16 cellular contexts compared by ENCODE assay signal in genomic region chr9:95078516-95078915, GRCh38.
DNase-seq lines count a peak whose midpoint lies in the region; ATAC-seq and TF ChIP-seq lines count a peak whose summit lies in the region.
"Had no signal": no experiment of that assay in that cellular context is flagged by ENCODE, and none has a peak within 500 bp of the region (broad histone marks: within the 10 kb centered on the region; RNA-seq: fewer than 3 reads in every experiment).

No MANE protein-coding gene starts in this region.

- H3K4me3 ChIP-seq in heart left ventricle (no peak overlapping the region), thyroid gland (replicated peaks in 1 of 3) (no peak overlapping the region)
- H3K4me3 ChIP-seq in CD4-positive, alpha-beta memory T cell (ENCODE audit: low read length in 2 of 2), result no peak overlapping the region
- H3K4me3 ChIP-seq: BLaER1 treated with 17β-estradiol and CSF1 and Interleukin-3, amounts not matched to agents 10 nM and 100 nM; breast epithelium had no signal

- DNase-seq in WTC11 (ENCODE audit: low spot score) (no peak), heart left ventricle (no peak), neural crest cell (ENCODE audit: low read depth, low spot score) (no peak), thyroid gland (no peak), AML-193 (lab: John Stamatoyannopoulos, UW) (no peak), NCI-H345 treated with DMSO at 0.1 percent for 48 hours (lab: John Stamatoyannopoulos, UW; ENCODE audit: unreplicated experiment) (no peak)
- DNase-seq in CD4-positive, alpha-beta memory T cell, result no peak
- no peak for DNase-seq in activated naive CD4-positive, alpha-beta T cell treated with anti-CD3 and anti-CD28 coated beads, Interleukin-2, amount 50 U/mL, for 16 hours
- DNase-seq: activated effector memory CD4-positive, alpha-beta T cell treated with anti-CD3 and anti-CD28 coated beads, Interleukin-2, amount 50 U/mL, for 16 hours; natural killer cell; NCI-H2171 treated with DMSO at 0.1 percent for 48 hours; stimulated activated CD4-positive, alpha-beta T cell treated with anti-CD3 and anti-CD28 coated beads, Interleukin-15, amount 100 ng/mL, for 24 hours; T-helper 1 cell had no signal

- ATAC-seq in WTC11 (no peak), heart left ventricle (peak in 1 of 4 donors; percentile 1)
- ATAC-seq: HCT116, natural killer cell had no signal

- H3K27ac ChIP-seq in heart left ventricle (peak overlapping the region; percentile 16 to 81 (median 68)), thyroid gland (peak overlapping the region in 2 of 3 donors; percentile 39 to 59)
- H3K27ac ChIP-seq in CD4-positive, alpha-beta memory T cell (ENCODE audit: low read depth, low read length), result no peak overlapping the region
- H3K27ac ChIP-seq: BLaER1 treated with 17β-estradiol and CSF1 and Interleukin-3, amounts not matched to agents 10 nM and 100 nM; breast epithelium had no signal

- H3K4me1 ChIP-seq in heart left ventricle, result peaks cover 31 to 100% (median 75%) of the 10 kb centered on the region in 12 donors
- H3K4me1 ChIP-seq in thyroid gland, result peaks cover 43 to 58% of the 10 kb centered on the region in 2 donors
- no peaks in the 10 kb centered on the region for H3K4me1 ChIP-seq in CD4-positive, alpha-beta memory T cell (ENCODE audit: insufficient read depth, low read length)

- H3K9me3 ChIP-seq in heart left ventricle, result no peaks in the 10 kb centered on the region
- no peaks in the 10 kb centered on the region for H3K9me3 ChIP-seq in thyroid gland
- no peaks in the 10 kb centered on the region for H3K9me3 ChIP-seq in CD4-positive, alpha-beta memory T cell (ENCODE audit: control insufficient read depth in 1 of 2, low read length in 2 of 2)
- H3K9me3 ChIP-seq: BLaER1 treated with 17β-estradiol and CSF1 and Interleukin-3, amounts not matched to agents 10 nM and 100 nM; breast epithelium had no signal

- TF ChIP-seq POLR2A in heart left ventricle (IDR thresholded peaks at IDR 0.05) (no peak), thyroid gland (IDR thresholded peaks at IDR 0.05) (no peak)

- no peak overlapping the region for H3K4me3 Mint-ChIP-seq in WTC11
- H3K4me3 Mint-ChIP-seq in neural crest cell, result peak overlapping the region; percentile 36
- H3K4me3 Mint-ChIP-seq in CD4-positive, alpha-beta memory T cell, result no peak overlapping the region
- H3K4me3 Mint-ChIP-seq: natural killer cell had no signal

- H3K27ac Mint-ChIP-seq in WTC11 (0 out of 2 replicates have a peak overlapping the region, but pooled peaks have one; percentile 46), neural crest cell (ENCODE audit: unreplicated experiment) (peak overlapping the region; percentile 4)
- peak overlapping the region in 1 of 7 donors; percentile 54 for H3K27ac Mint-ChIP-seq in CD4-positive, alpha-beta memory T cell
- H3K27ac Mint-ChIP-seq: natural killer cell had no signal

- H3K27me3 ChIP-seq in heart left ventricle (no peaks in the 10 kb centered on the region), thyroid gland (no peaks in the 10 kb centered on the region)
- H3K27me3 ChIP-seq in CD4-positive, alpha-beta memory T cell (ENCODE audit: insufficient read depth, low read length), result no peaks in the 10 kb centered on the region
- H3K27me3 ChIP-seq: BLaER1 treated with 17β-estradiol and CSF1 and Interleukin-3, amounts not matched to agents 10 nM and 100 nM; breast epithelium had no signal

- TF ChIP-seq CTCF in WTC11 (IDR thresholded peaks at IDR 0.05) (no peak), heart left ventricle (IDR thresholded peaks at IDR 0.05) (no peak), neural crest cell (conservative IDR thresholded peaks at IDR 0.05) (no peak), thyroid gland (IDR thresholded peaks at IDR 0.05) (no peak)

- 51 to 65% (median 59%) methylated on average over 11 of the region's 11 CpGs for WGBS in heart left ventricle, 4 donors
- WGBS in thyroid gland, 2 donors, result 85 to 86% methylated on average over 11 of the region's 11 CpGs

- H3K36me3 ChIP-seq in heart left ventricle, result peaks cover 0 to 77% (median 33%) of the 10 kb centered on the region in 9 donors
- peaks cover 27 to 32% of the 10 kb centered on the region in 2 donors for H3K36me3 ChIP-seq in thyroid gland
- no peaks in the 10 kb centered on the region for H3K36me3 ChIP-seq in CD4-positive, alpha-beta memory T cell (ENCODE audit: insufficient read depth, low read length)
- H3K36me3 ChIP-seq: breast epithelium had no signal

- H3K27me3 Mint-ChIP-seq in WTC11 (ENCODE audit: low read depth), result no peaks in the 10 kb centered on the region
- no peaks in the 10 kb centered on the region for H3K27me3 Mint-ChIP-seq in neural crest cell (ENCODE audit: low read depth)
- H3K27me3 Mint-ChIP-seq in CD4-positive, alpha-beta memory T cell, result no peaks in the 10 kb centered on the region

- H3K9me3 Mint-ChIP-seq in WTC11 (no peaks in the 10 kb centered on the region), neural crest cell (no peaks in the 10 kb centered on the region)
- no peaks in the 10 kb centered on the region for H3K9me3 Mint-ChIP-seq in CD4-positive, alpha-beta memory T cell
- H3K9me3 Mint-ChIP-seq: natural killer cell had no signal

- H3K4me1 Mint-ChIP-seq in WTC11, result peaks cover 27% of the 10 kb centered on the region
- H3K4me1 Mint-ChIP-seq in neural crest cell, result peaks cover 78% of the 10 kb centered on the region
- no peaks in the 10 kb centered on the region for H3K4me1 Mint-ChIP-seq in CD4-positive, alpha-beta memory T cell
- H3K4me1 Mint-ChIP-seq: natural killer cell had no signal

- H3K36me3 Mint-ChIP-seq in WTC11, result no peaks in the 10 kb centered on the region; the same call in 1 of the 2 replicates
- H3K36me3 Mint-ChIP-seq in neural crest cell (ENCODE audit: low read depth), result peaks cover 3% of the 10 kb centered on the region
- H3K36me3 Mint-ChIP-seq in CD4-positive, alpha-beta memory T cell, result peaks cover 5 to 15% of the 10 kb centered on the region in 2 donors
- H3K36me3 Mint-ChIP-seq: natural killer cell had no signal

- CTCF ChIA-PET in WTC11 (lab: Charles Lee), result interaction anchor here (0.8 kb wide), 2 partner anchors 49 to 90 kb away, joined by 4 read pairs; no protein-coding TSS in a partner anchor
- CTCF ChIA-PET in CD4-positive, alpha-beta memory T cell (lab: Charles Lee; ENCODE audit: partially characterized antibody), result no interaction called here

- intact Hi-C loops in heart left ventricle (cut with DNase I) (loop anchor here in 2 of 10 donors (5.0 kb wide), 1 partner anchor 71 kb away; no protein-coding TSS in a partner anchor), thyroid gland (cut with DNase I) (no loop called here)
- intact Hi-C loops in CD4-positive, alpha-beta memory T cell (cut with micrococcal nuclease), result no loop called here

- POLR2A ChIA-PET in WTC11 (lab: Charles Lee), result no interaction called here
- POLR2A ChIA-PET in CD4-positive, alpha-beta memory T cell (lab: Charles Lee; ENCODE audit: partially characterized antibody), result no interaction called here

TF ChIP-seq in WTC11, 78 proteins besides CTCF, POLR2A, EP300 and RAD21:
- TF ChIP-seq, protein P1, sequence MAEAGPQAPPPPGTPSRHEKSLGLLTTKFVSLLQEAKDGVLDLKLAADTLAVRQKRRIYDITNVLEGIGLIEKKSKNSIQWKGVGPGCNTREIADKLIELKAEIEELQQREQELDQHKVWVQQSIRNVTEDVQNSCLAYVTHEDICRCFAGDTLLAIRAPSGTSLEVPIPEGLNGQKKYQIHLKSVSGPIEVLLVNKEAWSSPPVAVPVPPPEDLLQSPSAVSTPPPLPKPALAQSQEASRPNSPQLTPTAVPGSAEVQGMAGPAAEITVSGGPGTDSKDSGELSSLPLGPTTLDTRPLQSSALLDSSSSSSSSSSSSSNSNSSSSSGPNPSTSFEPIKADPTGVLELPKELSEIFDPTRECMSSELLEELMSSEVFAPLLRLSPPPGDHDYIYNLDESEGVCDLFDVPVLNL (CRISPR knock-in tag; IDR thresholded peaks at IDR 0.05; ENCODE audit: borderline replicate concordance, low read depth), result no peak
- TF ChIP-seq FOXK1 (CRISPR knock-in tag; IDR thresholded peaks at IDR 0.05) (no peak), SP1 (CRISPR knock-in tag; conservative IDR thresholded peaks at IDR 0.05) (no peak), IRF2 (CRISPR knock-in tag; IDR thresholded peaks at IDR 0.05; ENCODE audit: borderline replicate concordance, low read depth) (no peak), ZNF396 (CRISPR knock-in tag; IDR thresholded peaks at IDR 0.05; ENCODE audit: borderline replicate concordance) (no peak)
TF ChIP-seq in WTC11: peak in this region for 0.
